Comparison of ENCODE assay signal across 1 cellular context in genomic region chr18:11819938-11820337, GRCh38.
TF ChIP-seq lines count a peak whose summit lies in the region.

No MANE protein-coding gene starts in this region.

TF ChIP-seq in K562, 482 proteins besides CTCF, POLR2A, EP300 and RAD21 (continued from another document and continues in another):
- TF ChIP-seq CEBPZ (IDR thresholded peaks at IDR 0.05; ENCODE audit: borderline replicate concordance, low read depth, low read length): no peak
- TF ChIP-seq ZNF280B (CRISPR knock-in tag; IDR thresholded peaks at IDR 0.05): no peak
- TF ChIP-seq CBX3 (IDR thresholded peaks at IDR 0.05; ENCODE audit: borderline replicate concordance in 1 of 2, low read length in 2 of 2): no peak
- no peak for TF ChIP-seq RBM22 (IDR thresholded peaks at IDR 0.05; ENCODE audit: low read depth, low read length, poor library complexity, severe bottlenecking)
- no peak for TF ChIP-seq SAFB (IDR thresholded peaks at IDR 0.05; ENCODE audit: borderline replicate concordance, low read depth, low read length)
- no peak for TF ChIP-seq CBX2 (IDR thresholded peaks at IDR 0.05; ENCODE audit: insufficient read depth, low read length, poor library complexity, severe bottlenecking)
- TF ChIP-seq PBX2 (CRISPR knock-in tag; IDR thresholded peaks at IDR 0.05; ENCODE audit: low read depth): no peak
- peak; percentile 83 for TF ChIP-seq PBX2 (tag; conservative IDR thresholded peaks at IDR 0.05; ENCODE audit: low read depth)
- no peak for TF ChIP-seq CBFA2T2 (conservative IDR thresholded peaks at IDR 0.05)
- no peak for TF ChIP-seq USF2 (CRISPR knock-in tag; IDR thresholded peaks at IDR 0.05)
- TF ChIP-seq ATF7 (IDR thresholded peaks at IDR 0.05): no peak
- no peak for TF ChIP-seq NCOR1 (IDR thresholded peaks at IDR 0.05)
- no peak for TF ChIP-seq SNIP1 (IDR thresholded peaks at IDR 0.05; ENCODE audit: low read depth)
- no peak for TF ChIP-seq ZNF3 (CRISPR knock-in tag; IDR thresholded peaks at IDR 0.05)
- no peak for TF ChIP-seq XRCC4 (IDR thresholded peaks at IDR 0.05; ENCODE audit: extremely low read depth, insufficient read depth, insufficient read length)
- no peak for TF ChIP-seq ZNF584 (CRISPR knock-in tag; IDR thresholded peaks at IDR 0.05; ENCODE audit: low read depth)
- TF ChIP-seq PKNOX1 (IDR thresholded peaks at IDR 0.05): peak; percentile 77
- peak; percentile 80; the same call in 1 of the 2 replicates for TF ChIP-seq DPF2 (IDR thresholded peaks at IDR 0.05)
- TF ChIP-seq FOXJ3 (CRISPR knock-in tag; IDR thresholded peaks at IDR 0.05): no peak
- no peak for TF ChIP-seq E2F8 (IDR thresholded peaks at IDR 0.05; ENCODE audit: low read depth, partially characterized antibody)
- peak; percentile 53 for TF ChIP-seq ARID1B (IDR thresholded peaks at IDR 0.05)
- TF ChIP-seq BCLAF1 (IDR thresholded peaks at IDR 0.05; ENCODE audit: borderline replicate concordance in 1 of 2, control insufficient read depth in 1 of 2, low read depth in 2 of 2, low read length in 1 of 2): no peak
- no peak for TF ChIP-seq ZBTB26 (CRISPR knock-in tag; IDR thresholded peaks at IDR 0.05)
- no peak for TF ChIP-seq ADNP (tag; IDR thresholded peaks at IDR 0.05)
- no peak for TF ChIP-seq FOXM1 (IDR thresholded peaks at IDR 0.05; ENCODE audit: low read depth)
- no peak for TF ChIP-seq FOXM1 (CRISPR knock-in tag; IDR thresholded peaks at IDR 0.05; ENCODE audit: low read depth)
- TF ChIP-seq RUNX1 (IDR thresholded peaks at IDR 0.05; ENCODE audit: low read depth): no peak
- no peak for TF ChIP-seq ZNF408 (CRISPR knock-in tag; IDR thresholded peaks at IDR 0.05; ENCODE audit: low read depth)
- 0 out of 2 replicates have a peak, but pooled peaks have one; percentile 37 for TF ChIP-seq TRIM28 (IDR thresholded peaks at IDR 0.05)
- no peak for TF ChIP-seq RBM34 (IDR thresholded peaks at IDR 0.05; ENCODE audit: borderline replicate concordance, insufficient read depth, low read length)
- TF ChIP-seq MBD1 (CRISPR knock-in tag; IDR thresholded peaks at IDR 0.05): no peak
- TF ChIP-seq BRD4 (IDR thresholded peaks at IDR 0.05): no peak
- TF ChIP-seq TEAD2 (tag; IDR thresholded peaks at IDR 0.05): no peak
- no peak for TF ChIP-seq SRF (CRISPR knock-in tag; IDR thresholded peaks at IDR 0.05)
- no peak for TF ChIP-seq ETV5 (CRISPR knock-in tag; IDR thresholded peaks at IDR 0.05; ENCODE audit: low read depth)
- TF ChIP-seq PREB (CRISPR knock-in tag; IDR thresholded peaks at IDR 0.05): no peak
- peak; percentile 62 for TF ChIP-seq NFE2 (IDR thresholded peaks at IDR 0.05; ENCODE audit: low read depth)
- TF ChIP-seq SRSF1 (IDR thresholded peaks at IDR 0.05; ENCODE audit: low read depth, low read length): no peak
- no peak for TF ChIP-seq CHCHD3 (CRISPR knock-in tag; IDR thresholded peaks at IDR 0.05)
- no peak for TF ChIP-seq TBL1XR1 (IDR thresholded peaks at IDR 0.05; ENCODE audit: low read length in 2 of 2)
- no peak for TF ChIP-seq HOXB6 (CRISPR knock-in tag; IDR thresholded peaks at IDR 0.05; ENCODE audit: borderline replicate concordance)
- TF ChIP-seq C11orf30 (IDR thresholded peaks at IDR 0.05; ENCODE audit: low read depth): peak; percentile 60
- TF ChIP-seq CREBBP (IDR thresholded peaks at IDR 0.05; ENCODE audit: low read depth, low read length): no peak
- TF ChIP-seq ZNF764 (CRISPR knock-in tag; IDR thresholded peaks at IDR 0.05; ENCODE audit: low read depth): no peak
- TF ChIP-seq BRD9 (IDR thresholded peaks at IDR 0.05; ENCODE audit: low read depth, partially characterized antibody): no peak
